In genomic region chr14:60634153-60634552, GRCh38 we compare ENCODE assay signal across 1 cellular context.
TF ChIP-seq lines count a peak whose summit lies in the region.

No MANE protein-coding gene starts in this region.

TF ChIP-seq in SK-N-SH treated with all-trans-retinoic acid at 6 μM for 48 hours, 23 proteins besides CTCF, POLR2A, EP300 and RAD21 (continued from another document):
- TF ChIP-seq PATZ1 (CRISPR knock-in tag; IDR thresholded peaks at IDR 0.05; ENCODE audit: borderline replicate concordance) (no peak), CSDC2 (CRISPR knock-in tag; IDR thresholded peaks at IDR 0.05) (no peak), ZNF8 (CRISPR knock-in tag; IDR thresholded peaks at IDR 0.05) (no peak), ARNTL (CRISPR knock-in tag; IDR thresholded peaks at IDR 0.05; ENCODE audit: borderline replicate concordance, low read depth) (no peak), TOX (CRISPR knock-in tag; IDR thresholded peaks at IDR 0.05; ENCODE audit: borderline replicate concordance) (no peak), ZNF70 (CRISPR knock-in tag; IDR thresholded peaks at IDR 0.05) (no peak)
